ENCODE assay signal across 10 cellular contexts in the genomic region with DNA sequence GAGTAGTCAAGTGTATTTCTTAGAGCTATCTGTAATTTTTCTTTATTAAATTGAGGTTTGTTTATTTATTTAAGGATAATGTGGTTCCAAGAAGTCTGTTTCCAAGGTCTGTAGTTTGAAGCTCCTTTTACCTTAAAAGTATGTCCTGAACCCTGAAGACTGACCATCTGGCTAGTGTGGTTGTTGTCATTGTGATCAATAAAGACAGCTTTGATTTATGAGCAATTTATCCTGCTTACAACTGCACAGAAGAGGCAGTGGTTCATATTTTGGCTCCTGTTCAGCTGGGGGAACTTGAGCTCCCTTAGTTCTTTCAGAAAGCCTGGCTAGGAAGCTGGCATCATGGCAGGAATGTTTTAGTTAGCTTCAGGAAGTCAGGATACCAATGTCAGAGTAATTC.
DNase-seq lines count a peak whose midpoint lies in the region; ATAC-seq lines count a peak whose summit lies in the region.
"Had no signal": no experiment of that assay in that cellular context is flagged by ENCODE, and none has a peak within 500 bp of the region (broad histone marks: within the 10 kb centered on the region; RNA-seq: fewer than 3 reads in every experiment).

No MANE protein-coding gene starts in this region.

- H3K4me1 Mint-ChIP-seq in activated T-cell treated with anti-CD3 and anti-CD28 coated beads, Interleukin-2, amount 50 U/mL, for 4 hours (ENCODE audit: low read depth) = peaks cover 8% of the 10 kb centered on the region
- H3K4me1 Mint-ChIP-seq: activated CD4-positive, alpha-beta T cell treated with anti-CD3 and anti-CD28 coated beads, Interleukin-2, amount 10 ng/mL, durations not matched to agents 24 days and 14 days had no signal

- no peaks in the 10 kb centered on the region for H3K27me3 Mint-ChIP-seq in activated T-cell treated with anti-CD3 and anti-CD28 coated beads, Interleukin-2, amount 50 U/mL, for 4 hours (ENCODE audit: low read depth)
- H3K27me3 Mint-ChIP-seq: activated CD4-positive, alpha-beta T cell treated with anti-CD3 and anti-CD28 coated beads, Interleukin-2, amount 10 ng/mL, durations not matched to agents 24 days and 14 days; stimulated activated naive CD8-positive, alpha-beta T cell treated with anti-CD3 and anti-CD28 coated beads, Interleukin-15, Interleukin-2, amounts not matched to agents 100 ng/mL and 50 ng/mL, for 24 hours had no signal

- no peaks in the 10 kb centered on the region for H3K36me3 ChIP-seq in adipocyte (ENCODE audit: control insufficient read depth, insufficient read depth, low read length, severe bottlenecking)

- peaks cover 8% of the 10 kb centered on the region for H3K9me3 ChIP-seq in adipocyte (ENCODE audit: control insufficient read depth, low read length)

- ATAC-seq in Right ventricle myocardium superior (ENCODE audit: poor library complexity) (peak; percentile 66), Right ventricle myocardium inferior (no peak), HG03135 (IDR thresholded peaks at IDR 0.05; ENCODE audit: unreplicated experiment) (no peak)
- ATAC-seq in activated T-cell treated with anti-CD3 and anti-CD28 coated beads, Interleukin-2, amount 50 U/mL, for 4 hours = no peak

- peak overlapping the region; percentile 1 for H3K9ac ChIP-seq in adipocyte (ENCODE audit: low read length)

- H3K36me3 Mint-ChIP-seq in activated T-cell treated with anti-CD3 and anti-CD28 coated beads, Interleukin-2, amount 50 U/mL, for 4 hours (ENCODE audit: insufficient read depth) = peaks cover 16% of the 10 kb centered on the region

- H3K4me3 Mint-ChIP-seq in activated T-cell treated with anti-CD3 and anti-CD28 coated beads, Interleukin-2, amount 50 U/mL, for 4 hours = no peak overlapping the region
- H3K4me3 Mint-ChIP-seq: activated CD4-positive, alpha-beta T cell treated with anti-CD3 and anti-CD28 coated beads, Interleukin-2, amount 10 ng/mL, durations not matched to agents 24 days and 14 days; stimulated activated naive CD8-positive, alpha-beta T cell treated with anti-CD3 and anti-CD28 coated beads, Interleukin-15, Interleukin-2, amounts not matched to agents 100 ng/mL and 50 ng/mL, for 24 hours had no signal

- no peaks in the 10 kb centered on the region for H3K27me3 ChIP-seq in adipocyte (replicated peaks; ENCODE audit: control insufficient read depth, insufficient read depth, low read length)

- peaks cover 16% of the 10 kb centered on the region for H3K9me3 Mint-ChIP-seq in activated T-cell treated with anti-CD3 and anti-CD28 coated beads, Interleukin-2, amount 50 U/mL, for 4 hours

- DNase-seq in Right ventricle myocardium superior = no peak
- DNase-seq in Right ventricle myocardium inferior (ENCODE audit: missing footprints) = no peak
- DNase-seq in adipocyte (ENCODE audit: low read depth) = peak; percentile 94
- DNase-seq in kidney glomerular epithelial cell (lab: John Stamatoyannopoulos, UW) = peak; percentile 35
- DNase-seq in islet precursor cell = no peak
- no peak for DNase-seq in activated T-cell treated with anti-CD3 and anti-CD28 coated beads for 4 hours
- DNase-seq in activated T-cell treated with anti-CD3 and anti-CD28 coated beads, Interleukin-2, amount 50 U/mL, for 4 hours = no peak
- DNase-seq: activated CD4-positive, alpha-beta T cell treated with anti-CD3 and anti-CD28 coated beads, Interleukin-2, amount 10 ng/mL, durations not matched to agents 24 days and 14 days had no signal

- H3K4me1 ChIP-seq in adipocyte (ENCODE audit: control insufficient read depth, insufficient read depth, low read length) = peaks cover 31% of the 10 kb centered on the region

- no peak overlapping the region for H3K4me3 ChIP-seq in adipocyte (ENCODE audit: low read length)

- intact Hi-C loops in Right ventricle myocardium superior (cut with DNase I) (no loop called here), Right ventricle myocardium inferior (cut with DNase I) (no loop called here)

Comparison
In these comparisons a context has a peak if more than half of its experiments do, and no peak if none do; other contexts are left out.
1. DNase-seq: peak in adipocyte (single experiment) and kidney glomerular epithelial cell (single experiment); none in Right ventricle myocardium superior (single experiment), Right ventricle myocardium inferior (single experiment), islet precursor cell (single experiment), activated T-cell treated with anti-CD3 and anti-CD28 coated beads for 4 hours (single experiment) and activated T-cell treated with anti-CD3 and anti-CD28 coated beads, Interleukin-2, amount 50 U/mL, for 4 hours (single experiment).